Comparison of ENCODE assay signal across 24 cellular contexts in the genomic region with DNA sequence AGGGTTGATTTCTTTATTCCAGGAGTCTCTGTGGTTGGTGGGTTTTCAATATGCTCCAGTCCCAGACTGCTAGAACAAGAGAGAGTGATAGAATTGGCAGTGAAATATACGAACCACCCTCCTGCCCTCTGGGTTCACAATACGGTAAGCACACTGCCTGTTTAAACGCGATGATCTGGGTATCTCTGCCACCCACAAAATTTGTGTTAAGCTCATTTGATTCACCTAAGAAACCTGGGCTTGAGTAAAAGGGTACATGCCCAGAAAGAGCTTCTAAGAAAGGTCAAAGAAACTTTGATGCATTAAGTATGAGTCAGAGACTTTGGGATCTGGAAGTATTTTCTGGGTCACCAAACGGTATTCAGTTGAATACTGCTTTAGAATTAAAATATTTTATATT.
DNase-seq lines count a peak whose midpoint lies in the region; ATAC-seq lines count a peak whose summit lies in the region.
"Had no signal": no experiment of that assay in that cellular context is flagged by ENCODE, and none has a peak within 500 bp of the region (broad histone marks: within the 10 kb centered on the region; RNA-seq: fewer than 3 reads in every experiment).

No MANE protein-coding gene starts in this region.

- peaks cover 29% of the 10 kb centered on the region for H3K36me3 ChIP-seq in adipocyte (ENCODE audit: control insufficient read depth, insufficient read depth, low read length, severe bottlenecking)
- H3K36me3 ChIP-seq: adrenal gland, brain microvascular endothelial cell had no signal

- H3K4me3 Mint-ChIP-seq in T-helper 1 cell treated with Interleukin-12 subunit alpha and Interleukin-12 subunit beta and Interleukin-4 antibody, amounts not matched to agents 30 μg/mL and 1 μg/mL, for 36 hours = peak overlapping the region; percentile 53
- H3K4me3 Mint-ChIP-seq: neural progenitor cell had no signal

- peaks cover 15% of the 10 kb centered on the region for H3K4me1 ChIP-seq in adipocyte (ENCODE audit: control insufficient read depth, insufficient read depth, low read length)
- H3K4me1 ChIP-seq: neural progenitor cell had no signal

- H3K27me3 Mint-ChIP-seq in T-helper 1 cell treated with Interleukin-12 subunit alpha and Interleukin-12 subunit beta and Interleukin-4 antibody, amounts not matched to agents 30 μg/mL and 1 μg/mL, for 36 hours (ENCODE audit: low read depth) = no peaks in the 10 kb centered on the region

- DNase-seq in T-helper 1 cell (no peak), adipocyte (ENCODE audit: low read depth) (peak; percentile 23), NCI-H2171 (lab: John Stamatoyannopoulos, UW) (no peak), GF-D8 (lab: John Stamatoyannopoulos, UW) (no peak)
- DNase-seq in stimulated activated CD4-positive, alpha-beta T cell treated with anti-CD3 and anti-CD28 coated beads, Interleukin-2, amount 100 ng/mL, for 4 hours (ENCODE audit: low read depth) = peak; percentile 35
- no peak for DNase-seq in stimulated activated CD4-positive, alpha-beta T cell treated with anti-CD3 and anti-CD28 coated beads, Interleukin-15, amount 100 ng/mL, for 24 hours
- DNase-seq: adrenal gland; brain microvascular endothelial cell; DMS53; effector CD8-positive, alpha-beta T cell; foreskin keratinocyte; GOT3; heart right ventricle; NCI-H1105; NCI-H2029; NCI-H2227 treated with DMSO at 0.1 percent for 48 hours; NCI-H82; trophoblast cell had no signal

- no peaks in the 10 kb centered on the region for H3K27me3 ChIP-seq in adipocyte (replicated peaks; ENCODE audit: control insufficient read depth, insufficient read depth, low read length)
- H3K27me3 ChIP-seq: adrenal gland, brain microvascular endothelial cell, foreskin keratinocyte, heart right ventricle, neural progenitor cell had no signal

- peaks cover 70% of the 10 kb centered on the region for H3K36me3 Mint-ChIP-seq in T-helper 1 cell treated with Interleukin-12 subunit alpha and Interleukin-12 subunit beta and Interleukin-4 antibody, amounts not matched to agents 30 μg/mL and 1 μg/mL, for 36 hours (ENCODE audit: low read depth)

- H3K27ac Mint-ChIP-seq in T-helper 1 cell treated with Interleukin-12 subunit alpha and Interleukin-12 subunit beta and Interleukin-4 antibody, amounts not matched to agents 30 μg/mL and 1 μg/mL, for 36 hours = peak overlapping the region; percentile 50
- H3K27ac Mint-ChIP-seq: neural progenitor cell had no signal

- peaks cover 12% of the 10 kb centered on the region for H3K9me3 ChIP-seq in adipocyte (ENCODE audit: control insufficient read depth, low read length)
- H3K9me3 ChIP-seq: adrenal gland had no signal

- no peak overlapping the region for H3K9ac ChIP-seq in adipocyte (ENCODE audit: low read length)
- H3K9ac ChIP-seq: neural progenitor cell had no signal

- H3K4me1 Mint-ChIP-seq in T-helper 1 cell treated with Interleukin-12 subunit alpha and Interleukin-12 subunit beta and Interleukin-4 antibody, amounts not matched to agents 30 μg/mL and 1 μg/mL, for 36 hours (ENCODE audit: low read depth) = peaks cover 74% of the 10 kb centered on the region
- H3K4me1 Mint-ChIP-seq: neural progenitor cell had no signal

- H3K9me3 Mint-ChIP-seq in T-helper 1 cell treated with Interleukin-12 subunit alpha and Interleukin-12 subunit beta and Interleukin-4 antibody, amounts not matched to agents 30 μg/mL and 1 μg/mL, for 36 hours = peaks cover 16% of the 10 kb centered on the region

- H3K4me3 ChIP-seq in adipocyte (ENCODE audit: low read length) = no peak overlapping the region
- H3K4me3 ChIP-seq: adrenal gland, heart right ventricle, neural progenitor cell, SK-N-MC had no signal

- ATAC-seq in HG03159 (IDR thresholded peaks at IDR 0.05; ENCODE audit: unreplicated experiment) = no peak
- ATAC-seq: esophagus mucosa, foreskin keratinocyte, sciatic nerve had no signal

Comparison
In these comparisons a context has a peak if more than half of its experiments do, and no peak if none do; other contexts are left out.
1. DNase-seq: peak in stimulated activated CD4-positive, alpha-beta T cell treated with anti-CD3 and anti-CD28 coated beads, Interleukin-2, amount 100 ng/mL, for 4 hours (single experiment) and adipocyte (single experiment); none in T-helper 1 cell (0 of 5), stimulated activated CD4-positive, alpha-beta T cell treated with anti-CD3 and anti-CD28 coated beads, Interleukin-15, amount 100 ng/mL, for 24 hours (single experiment), NCI-H2171 (single experiment) and GF-D8 (single experiment).